ENCODE assay signal across 18 cellular contexts in the genomic region with DNA sequence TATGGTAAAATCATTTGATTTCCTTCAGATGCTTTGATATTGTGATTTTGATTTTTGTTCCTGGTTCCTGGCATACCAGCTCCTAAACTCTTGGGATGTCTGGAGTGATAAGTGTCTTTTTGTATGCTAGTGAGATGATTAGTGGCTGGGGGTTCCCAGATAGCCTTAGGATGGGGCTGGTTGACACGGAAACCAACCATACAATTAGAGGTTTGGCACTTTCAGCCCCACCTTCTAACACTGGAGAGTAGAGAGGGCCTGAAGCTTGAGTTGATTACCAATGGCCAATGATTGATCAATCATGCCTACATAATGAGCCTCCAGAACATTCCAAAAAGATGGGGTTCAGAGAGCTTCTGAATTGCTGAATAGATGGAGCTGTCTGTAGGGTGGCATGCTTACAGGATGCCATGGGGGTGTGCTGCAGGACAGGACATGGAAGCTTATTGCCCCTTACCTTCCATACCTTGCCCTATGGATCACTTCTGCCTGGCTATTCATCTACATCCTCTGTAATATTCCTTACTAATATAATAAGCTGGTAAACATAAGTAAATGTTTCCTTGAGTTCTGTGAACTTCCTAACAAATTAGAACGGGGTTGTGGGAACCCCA. TPM values are rescaled to one million over a fixed set of nuclear protein-coding genes. Genes with fewer than 3 reads are reported as not detected.
"Had no signal": no experiment of that assay in that cellular context is flagged by ENCODE, and none has a peak within 500 bp of the region (broad histone marks: within the 10 kb centered on the region; RNA-seq: fewer than 3 reads in every experiment).

No MANE protein-coding gene starts in this region.

- FAIRE-seq: small intestine had no signal

- H3K9me3 ChIP-seq: colonic mucosa, esophagus muscularis mucosa, right atrium auricular region, tibial artery, uterus had no signal

- ATAC-seq: activated CD8-positive, alpha-beta memory T cell treated with anti-CD3 and anti-CD28 coated beads, Interleukin-2, amount 10 ng/mL, durations not matched to agents 7 days and 5 days; activated naive CD4-positive, alpha-beta T cell treated with anti-CD3 and anti-CD28 coated beads, Interleukin-2, amount 50 U/mL, for 72 hours; activated T-cell treated with anti-CD3 and anti-CD28 coated beads, Interleukin-2, amount 50 U/mL, for 4 hours; natural killer cell treated with Interleukin-12 subunit alpha and Interleukin-12 subunit beta and Interleukin-15 and Interleukin-18, amount 100 ng/mL, for 72 hours had no signal

- H3K27ac ChIP-seq: colonic mucosa, esophagus muscularis mucosa, right atrium auricular region, tibial artery, uterus had no signal

- H3K27me3 ChIP-seq: colonic mucosa, esophagus muscularis mucosa, right atrium auricular region, tibial artery, uterus had no signal

- H3K36me3 ChIP-seq: colonic mucosa, esophagus muscularis mucosa, right atrium auricular region, tibial artery, uterus had no signal

- H3K4me3 ChIP-seq: colonic mucosa, esophagus muscularis mucosa, right atrium auricular region, tibial artery, uterus had no signal

- DNase-seq: activated CD4-positive, alpha-beta memory T cell treated with anti-CD3 and anti-CD28 coated beads for 36 hours; activated CD8-positive, alpha-beta memory T cell treated with anti-CD3 and anti-CD28 coated beads, Interleukin-2, amount 10 ng/mL, durations not matched to agents 7 days and 5 days; activated effector memory CD4-positive, alpha-beta T cell treated with Interleukin-2 at 50 U/mL for 16 hours; activated T-cell treated with anti-CD3 and anti-CD28 coated beads, Interleukin-2, amount 50 U/mL, for 4 hours; colonic mucosa; hypothalamus; immature natural killer cell; occipital lobe; small intestine; stimulated activated CD4-positive, alpha-beta T cell treated with anti-CD3 and anti-CD28 coated beads, Interleukin-4, amount 100 ng/mL, for 24 hours; stimulated activated naive CD4-positive, alpha-beta T cell; tibial artery; uterus had no signal

- H3K4me1 ChIP-seq: colonic mucosa, esophagus muscularis mucosa, right atrium auricular region, tibial artery, uterus had no signal

RNA-seq across cellular contexts. Expression of a gene that starts 22.8 kb away (rescaled TPM):
- polyA plus RNA-seq: immature natural killer cell had no signal

RNA-seq across cellular contexts. Expression of a gene that starts 46.8 kb away (rescaled TPM):
- total RNA-seq: activated CD4-positive, alpha-beta memory T cell treated with anti-CD3 and anti-CD28 coated beads for 36 hours; activated CD8-positive, alpha-beta memory T cell treated with anti-CD3 and anti-CD28 coated beads, Interleukin-2, amount 10 ng/mL, durations not matched to agents 7 days and 5 days; activated naive CD4-positive, alpha-beta T cell treated with anti-CD3 and anti-CD28 coated beads, Interleukin-2, amount 50 U/mL, for 72 hours; glomerular endothelial cell; natural killer cell treated with Interleukin-12 subunit alpha and Interleukin-12 subunit beta and Interleukin-15 and Interleukin-18, amount 100 ng/mL, for 72 hours had no signal
